ENCODE assay signal across 1 cellular context in genomic region chr5:149887622-149888183, GRCh38.
A peak's percentile ranks its signal among the peaks of the same experiment; 100 is the strongest.
TF ChIP-seq lines count a peak whose summit lies in the region.

No MANE protein-coding gene starts in this region.

TF ChIP-seq in K562, 482 proteins besides CTCF, POLR2A, EP300 and RAD21 (continued from another document):
- no peak for TF ChIP-seq ZNF280A (IDR thresholded peaks at IDR 0.05; ENCODE audit: low read depth, partially characterized antibody)
- no peak for TF ChIP-seq NR3C1 (CRISPR knock-in tag; IDR thresholded peaks at IDR 0.05)
- no peak for TF ChIP-seq IRF1 (CRISPR knock-in tag; IDR thresholded peaks at IDR 0.05; ENCODE audit: borderline replicate concordance)
- TF ChIP-seq IRF2 (CRISPR knock-in tag; IDR thresholded peaks at IDR 0.05) = no peak
- TF ChIP-seq THAP12 (CRISPR knock-in tag; IDR thresholded peaks at IDR 0.05) = no peak
- no peak for TF ChIP-seq PHF21A (IDR thresholded peaks at IDR 0.05; ENCODE audit: borderline replicate concordance, low read depth)
- no peak for TF ChIP-seq FOXO4 (CRISPR knock-in tag; IDR thresholded peaks at IDR 0.05)
- no peak for TF ChIP-seq ZNF511 (CRISPR knock-in tag; IDR thresholded peaks at IDR 0.05)
- TF ChIP-seq ZNF274 (IDR thresholded peaks at IDR 0.05; ENCODE audit: borderline replicate concordance, low read depth, low read length) = no peak
- no peak for TF ChIP-seq ZNF785 (CRISPR knock-in tag; IDR thresholded peaks at IDR 0.05)
- TF ChIP-seq CHAMP1 (IDR thresholded peaks at IDR 0.05) = no peak
- no peak for TF ChIP-seq CHCHD3 (CRISPR knock-in tag; IDR thresholded peaks at IDR 0.05)
- TF ChIP-seq BDP1 (IDR thresholded peaks at IDR 0.05; ENCODE audit: insufficient read depth, insufficient read length) = no peak
- TF ChIP-seq KLF16 (IDR thresholded peaks at IDR 0.05) = peak; percentile 64; the same call in 1 of the 2 replicates
- TF ChIP-seq KAT7 (CRISPR knock-in tag; IDR thresholded peaks at IDR 0.05; ENCODE audit: borderline replicate concordance) = no peak
- no peak for TF ChIP-seq ZNF311 (CRISPR knock-in tag; IDR thresholded peaks at IDR 0.05)
- no peak for TF ChIP-seq SAFB (IDR thresholded peaks at IDR 0.05; ENCODE audit: borderline replicate concordance, low read depth, low read length)
- TF ChIP-seq ZBTB26 (CRISPR knock-in tag; IDR thresholded peaks at IDR 0.05) = 0 out of 2 replicates have a peak, but pooled peaks have one; percentile 55
- no peak for TF ChIP-seq HOMEZ (CRISPR knock-in tag; IDR thresholded peaks at IDR 0.05)
- no peak for TF ChIP-seq TBP (optimal IDR thresholded peaks at IDR 0.05; ENCODE audit: low read depth, low read length)
- TF ChIP-seq PML (IDR thresholded peaks at IDR 0.05; ENCODE audit: low read length) = no peak
- TF ChIP-seq NONO (IDR thresholded peaks at IDR 0.05; ENCODE audit: low read depth in 2 of 2, low read length in 1 of 2) = no peak
- TF ChIP-seq BRF2 (IDR thresholded peaks at IDR 0.05; ENCODE audit: borderline replicate concordance, insufficient read depth, insufficient read length) = no peak
- TF ChIP-seq MYBL2 (IDR thresholded peaks at IDR 0.05; ENCODE audit: low read depth) = no peak
- TF ChIP-seq MYBL2 (CRISPR knock-in tag; IDR thresholded peaks at IDR 0.05; ENCODE audit: borderline replicate concordance) = no peak
- TF ChIP-seq ZBTB17 (CRISPR knock-in tag; IDR thresholded peaks at IDR 0.05) = no peak
- TF ChIP-seq ZNF224 (CRISPR knock-in tag; IDR thresholded peaks at IDR 0.05) = no peak
- no peak for TF ChIP-seq IFI16 (CRISPR knock-in tag; IDR thresholded peaks at IDR 0.05)
- TF ChIP-seq SIN3A (IDR thresholded peaks at IDR 0.05; ENCODE audit: borderline replicate concordance in 2 of 2, control insufficient read depth in 1 of 2, low read depth in 2 of 2, low read length in 2 of 2) = no peak
- TF ChIP-seq ZFP36 (IDR thresholded peaks at IDR 0.05; ENCODE audit: low read depth, low read length, partially characterized antibody) = no peak
- TF ChIP-seq ASH1L (IDR thresholded peaks at IDR 0.05; ENCODE audit: borderline replicate concordance, low read depth, partially characterized antibody) = no peak
- TF ChIP-seq ZNF707 (CRISPR knock-in tag; conservative IDR thresholded peaks at IDR 0.05) = no peak
- no peak for TF ChIP-seq MBD2 (IDR thresholded peaks at IDR 0.05; ENCODE audit: borderline replicate concordance, low read depth)
